In genomic region chr19:30376826-30377425, GRCh38 we compare ENCODE assay signal across 20 cellular contexts. TPM values are rescaled to one million over a fixed set of nuclear protein-coding genes. Genes with fewer than 3 reads are reported as not detected.
A peak's percentile ranks its signal among the peaks of the same experiment; 100 is the strongest.
DNase-seq lines count a peak whose midpoint lies in the region; TF ChIP-seq lines count a peak whose summit lies in the region.
"Had no signal": no experiment of that assay in that cellular context is flagged by ENCODE, and none has a peak within 500 bp of the region (broad histone marks: within the 10 kb centered on the region; RNA-seq: fewer than 3 reads in every experiment).

No MANE protein-coding gene starts in this region.

- H3K4me3 ChIP-seq in HEK293 (ENCODE audit: low read depth, low read length) (no peak overlapping the region), sigmoid colon (no peak overlapping the region)
- H3K4me3 ChIP-seq: GM23338, HAP-1 had no signal

- TF ChIP-seq EP300 in sigmoid colon (IDR thresholded peaks at IDR 0.05), result no peak

- peaks cover 32% of the 10 kb centered on the region for H3K27me3 Mint-ChIP-seq in chondrocyte (ENCODE audit: low read depth)
- H3K27me3 Mint-ChIP-seq in activated CD4-positive, alpha-beta T cell treated with anti-CD3 and anti-CD28 coated beads, Interleukin-2, amount 10 ng/mL, durations not matched to agents 24 days and 14 days, result peaks cover 28% of the 10 kb centered on the region
- no peaks in the 10 kb centered on the region for H3K27me3 Mint-ChIP-seq in MCF 10A (ENCODE audit: insufficient read depth, unreplicated experiment)

- BruUV-seq in MCF 10A (replicated peaks; lab: Mats Ljungman, UMichigan), result no TSS peak

- H3K4me3 Mint-ChIP-seq in chondrocyte (ENCODE audit: unreplicated experiment), result no peak overlapping the region
- H3K4me3 Mint-ChIP-seq in activated CD4-positive, alpha-beta T cell treated with anti-CD3 and anti-CD28 coated beads, Interleukin-2, amount 10 ng/mL, durations not matched to agents 24 days and 14 days, result no peak overlapping the region
- no peak overlapping the region for H3K4me3 Mint-ChIP-seq in MCF 10A (ENCODE audit: unreplicated experiment)
- H3K4me3 Mint-ChIP-seq: CD4-positive, alpha-beta memory T cell had no signal

- no peaks in the 10 kb centered on the region for H3K36me3 Mint-ChIP-seq in chondrocyte (ENCODE audit: low read depth)
- H3K36me3 Mint-ChIP-seq in activated CD4-positive, alpha-beta T cell treated with anti-CD3 and anti-CD28 coated beads, Interleukin-2, amount 10 ng/mL, durations not matched to agents 24 days and 14 days (ENCODE audit: low read depth), result no peaks in the 10 kb centered on the region
- peaks cover 6% of the 10 kb centered on the region for H3K36me3 Mint-ChIP-seq in MCF 10A (ENCODE audit: insufficient read depth, unreplicated experiment)
- H3K36me3 Mint-ChIP-seq: CD4-positive, alpha-beta memory T cell had no signal

- H3K27ac Mint-ChIP-seq in chondrocyte (ENCODE audit: unreplicated experiment) (no peak overlapping the region), MCF 10A (ENCODE audit: low read depth, unreplicated experiment) (no peak overlapping the region)
- no peak overlapping the region for H3K27ac Mint-ChIP-seq in activated CD4-positive, alpha-beta T cell treated with anti-CD3 and anti-CD28 coated beads, Interleukin-2, amount 10 ng/mL, durations not matched to agents 24 days and 14 days
- H3K27ac Mint-ChIP-seq: CD4-positive, alpha-beta memory T cell; GM23338 had no signal

- H3K9me3 Mint-ChIP-seq in chondrocyte (ENCODE audit: low read depth) (no peaks in the 10 kb centered on the region), MCF 10A (ENCODE audit: unreplicated experiment) (peaks cover 25% of the 10 kb centered on the region)
- H3K9me3 Mint-ChIP-seq in activated CD4-positive, alpha-beta T cell treated with anti-CD3 and anti-CD28 coated beads, Interleukin-2, amount 10 ng/mL, durations not matched to agents 24 days and 14 days, result no peaks in the 10 kb centered on the region
- H3K9me3 Mint-ChIP-seq: CD4-positive, alpha-beta memory T cell; GM23338 had no signal

- TF ChIP-seq POLR2A in sigmoid colon (IDR thresholded peaks at IDR 0.05), result no peak

- H3K4me1 ChIP-seq in HEK293 (ENCODE audit: control insufficient read depth, insufficient read depth, low read length) (peaks cover 6% of the 10 kb centered on the region), sigmoid colon (no peaks in the 10 kb centered on the region)

- CTCF ChIA-PET in HEK293 (lab: Yijun Ruan, JAX) (interaction anchor here (0.6 kb wide), 1 partner anchor 62 kb away, joined by 3 read pairs; no protein-coding TSS in a partner anchor), MCF 10A (lab: Yijun Ruan, JAX) (interaction anchor here (0.7 kb wide), 1 partner anchor 175 kb away, joined by 3 read pairs; no protein-coding TSS in a partner anchor)

- H3K9me3 ChIP-seq in HEK293 (ENCODE audit: control insufficient read depth, insufficient read depth, low read depth, low read length) (no peaks in the 10 kb centered on the region), sigmoid colon (no peaks in the 10 kb centered on the region)
- H3K9me3 ChIP-seq: HAP-1 had no signal

- POLR2A ChIA-PET in HEK293 (lab: Yijun Ruan, JAX) (no interaction called here), MCF 10A (lab: Yijun Ruan, JAX) (no interaction called here)

- H3K27me3 ChIP-seq in sigmoid colon, result peaks cover 14 to 58% (median 29%) of the 10 kb centered on the region in 3 donors

- H3K4me1 Mint-ChIP-seq in chondrocyte (ENCODE audit: low read depth) (no peaks in the 10 kb centered on the region), MCF 10A (ENCODE audit: insufficient read depth, unreplicated experiment) (no peaks in the 10 kb centered on the region)
- H3K4me1 Mint-ChIP-seq in activated CD4-positive, alpha-beta T cell treated with anti-CD3 and anti-CD28 coated beads, Interleukin-2, amount 10 ng/mL, durations not matched to agents 24 days and 14 days, result no peaks in the 10 kb centered on the region

- intact Hi-C loops in sigmoid colon (cut with DNase I), result no loop called here
- intact Hi-C loops in activated CD4-positive, alpha-beta T cell treated with anti-CD3 and anti-CD28 coated beads, Interleukin-2, amount 10 ng/mL, durations not matched to agents 24 days and 14 days (cut with micrococcal nuclease), result no loop called here
- intact Hi-C loops in MCF 10A (cut with micrococcal nuclease), result no loop called here

- H3K36me3 ChIP-seq in HEK293 (ENCODE audit: control insufficient read depth in 2 of 2, insufficient read depth in 1 of 2, low read length in 2 of 2), result no peaks in the 10 kb centered on the region
- no peaks in the 10 kb centered on the region for H3K36me3 ChIP-seq in sigmoid colon
- H3K36me3 ChIP-seq: HAP-1 had no signal

- 90 to 94% methylated on average over 15 of the region's 15 CpGs for WGBS in sigmoid colon, 2 donors

- TF ChIP-seq CTCF in HEK293 (tag by site-specific recombination; IDR thresholded peaks at IDR 0.05), result no peak
- no peak for TF ChIP-seq CTCF in chondrocyte (IDR thresholded peaks at IDR 0.05)
- TF ChIP-seq CTCF in sigmoid colon (IDR thresholded peaks at IDR 0.05), result no peak
- no peak for TF ChIP-seq CTCF in MCF 10A (IDR thresholded peaks at IDR 0.05; ENCODE audit: unreplicated experiment)

- DNase-seq in chondrocyte (ENCODE audit: low spot score) (peak; percentile 60), mesenteric fat pad (ENCODE audit: low spot score) (peak; percentile 77), sigmoid colon (peak; percentile 28), retina (no peak), MCF 10A (ENCODE audit: unreplicated experiment) (no peak), UCSD-AML1 (lab: John Stamatoyannopoulos, UW; ENCODE audit: unreplicated experiment) (no peak)
- DNase-seq in activated CD4-positive, alpha-beta T cell treated with anti-CD3 and anti-CD28 coated beads, Interleukin-2, amount 10 ng/mL, durations not matched to agents 24 days and 14 days, result no peak
- DNase-seq: C1 segment of cervical spinal cord; Calu3; CD4-positive, alpha-beta memory T cell; COR-L47; DMS53; DMS79 treated with DMSO at 0.1 percent for 48 hours; GF-D8 had no signal

- no peak overlapping the region for H3K27ac ChIP-seq in HEK293 (ENCODE audit: extremely low read depth, low read depth, low read length)
- no peak overlapping the region for H3K27ac ChIP-seq in sigmoid colon

TF ChIP-seq in HEK293, 187 proteins besides CTCF, POLR2A, EP300 and RAD21 (continues in another document):
- TF ChIP-seq SCRT1 (tag by site-specific recombination; IDR thresholded peaks at IDR 0.05; ENCODE audit: borderline replicate concordance) (0 out of 2 replicates have a peak, but pooled peaks have one; percentile 24), HOXD13 (CRISPR knock-in tag; IDR thresholded peaks at IDR 0.05; ENCODE audit: borderline replicate concordance) (no peak), ZSCAN23 (tag by site-specific recombination; IDR thresholded peaks at IDR 0.05) (no peak), ZNF692 (tag by site-specific recombination; IDR thresholded peaks at IDR 0.05) (no peak), ZNF426 (tag by site-specific recombination; IDR thresholded peaks at IDR 0.05) (no peak), ZNF704 (tag by site-specific recombination; IDR thresholded peaks at IDR 0.05) (no peak), ZNF626 (tag by site-specific recombination; IDR thresholded peaks at IDR 0.05) (no peak), ZNF362 (tag by site-specific recombination; IDR thresholded peaks at IDR 0.05) (no peak), ZIC2 (tag by site-specific recombination; IDR thresholded peaks at IDR 0.05) (no peak), ZNF274 (IDR thresholded peaks at IDR 0.05; ENCODE audit: low read length) (no peak), ZNF274 (tag by site-specific recombination; IDR thresholded peaks at IDR 0.05; ENCODE audit: borderline replicate concordance) (no peak), ZNF114 (tag by site-specific recombination; IDR thresholded peaks at IDR 0.05) (no peak), BCL11A (tag by site-specific recombination; IDR thresholded peaks at IDR 0.05; ENCODE audit: low read depth) (no peak), ZNF132 (tag by site-specific recombination; IDR thresholded peaks at IDR 0.05; ENCODE audit: borderline replicate concordance) (no peak), ZNF211 (tag by site-specific recombination; IDR thresholded peaks at IDR 0.05; ENCODE audit: low read depth) (no peak)

RNA-seq across cellular contexts. Expression of gene ZNF536, which starts 4.7 kb away (rescaled TPM):
- not detected in 3 replicates for total RNA-seq in chondrocyte
- total RNA-seq in mesenteric fat pad, result not detected
- 1 to 10 TPM; 3.8 to 8.9 (median 5.9) TPM for total RNA-seq in sigmoid colon
- polyA plus RNA-seq in sigmoid colon, result under 1 TPM; under 0.01 to 0.87 (median 0.46) TPM
- total RNA-seq in activated CD4-positive, alpha-beta T cell treated with anti-CD3 and anti-CD28 coated beads, Interleukin-2, amount 10 ng/mL, durations not matched to agents 24 days and 14 days, result not detected in 2 replicates
- not detected in 2 replicates for total RNA-seq in MCF 10A (2022)
- total RNA-seq: A172, Calu3, G401 had no signal
- polyA plus RNA-seq: BJ; CD4-positive, alpha-beta memory T cell; GM23338 had no signal

Comparison
In these comparisons a context has a peak if more than half of its experiments do, and no peak if none do; other contexts are left out.
1. DNase-seq: peak in chondrocyte (single experiment), mesenteric fat pad (single experiment) and sigmoid colon (single experiment); none in activated CD4-positive, alpha-beta T cell treated with anti-CD3 and anti-CD28 coated beads, Interleukin-2, amount 10 ng/mL, durations not matched to agents 24 days and 14 days (single experiment), retina (single experiment), MCF 10A (single experiment) and UCSD-AML1 (single experiment).